22 cellular contexts compared by ENCODE assay signal in genomic region chr6:134342211-134342610, GRCh38. TPM values are rescaled to one million over a fixed set of nuclear protein-coding genes. Genes with fewer than 3 reads are reported as not detected.
DNase-seq lines count a peak whose midpoint lies in the region; ATAC-seq and TF ChIP-seq lines count a peak whose summit lies in the region.
"Had no signal": no experiment of that assay in that cellular context is flagged by ENCODE, and none has a peak within 500 bp of the region (broad histone marks: within the 10 kb centered on the region; RNA-seq: fewer than 3 reads in every experiment).

No MANE protein-coding gene starts in this region.

- CTCF ChIA-PET in RWPE1 (lab: Yijun Ruan, JAX), result no interaction called here

- POLR2A ChIA-PET in RWPE1 (lab: Yijun Ruan, JAX; ENCODE audit: low non-redundant PET), result no interaction called here

- intact Hi-C loops in body of pancreas (cut with DNase I), result no loop called here
- intact Hi-C loops in cardiac septum (cut with DNase I), result loop anchor here (2.0 to 10.0 kb wide), 4 partner anchors 143 to 483 kb away; no protein-coding TSS in a partner anchor
- intact Hi-C loops in aorta (cut with DNase I), result no loop called here

- no peak overlapping the region for H3K4me2 ChIP-seq in mesenchymal stem cell (ENCODE audit: low read length, poor library complexity, severe bottlenecking)
- H3K4me2 ChIP-seq: A549 had no signal

- H3K27ac ChIP-seq in body of pancreas, result peak overlapping the region in 1 of 4 donors; percentile 40
- H3K27ac ChIP-seq in mesenchymal stem cell (ENCODE audit: low read length, poor library complexity, severe bottlenecking), result no peak overlapping the region
- no peak overlapping the region for H3K27ac ChIP-seq in aorta (ENCODE audit: low read depth in 1 of 2, low read length in 2 of 2)
- no peak overlapping the region for H3K27ac ChIP-seq in RWPE1
- H3K27ac ChIP-seq: A549, Peyer's patch had no signal

- no peak overlapping the region for H2BK120ac ChIP-seq in mesenchymal stem cell (ENCODE audit: low read depth, low read length)

- H2AFZ ChIP-seq in mesenchymal stem cell (ENCODE audit: low read depth, low read length), result no peak overlapping the region

- DNase-seq in body of pancreas (peak in 1 of 4 donors; percentile 15), cardiac septum (ENCODE audit: low spot score) (peak; percentile 90), mesenchymal stem cell (no peak), aorta (peak in 1 of 2 donors; percentile 77), RWPE1 (ENCODE audit: low spot score) (no peak)
- DNase-seq in activated CD4-positive, CD25-positive, alpha-beta regulatory T cell (lab: John Stamatoyannopoulos, UW), result no peak
- DNase-seq: CD4-positive, alpha-beta memory T cell; DMS153; GDM1; HCEC 1CT; MM.1S; NCI-H1092 treated with DMSO at 0.1 percent for 48 hours; NCI-H146; NCI-H2029 treated with DMSO at 0.1 percent for 48 hours; NCI-H2171 treated with DMSO at 0.1 percent for 48 hours; NCI-H446 treated with DMSO at 0.1 percent for 48 hours; NCI-H748 treated with DMSO at 0.1 percent for 48 hours; NK-92 treated with Interleukin-12 subunit alpha and Interleukin-12 subunit beta, amount 100 ng/mL, for 24 hours; Peyer's patch; SHP77 had no signal

- H3K9me3 ChIP-seq in body of pancreas (no peaks in the 10 kb centered on the region), mesenchymal stem cell (ENCODE audit: control insufficient read depth, low read length) (no peaks in the 10 kb centered on the region), aorta (ENCODE audit: control insufficient read depth, low read length) (no peaks in the 10 kb centered on the region)
- H3K9me3 ChIP-seq: A549, Peyer's patch had no signal

- no peak overlapping the region for H3K23ac ChIP-seq in mesenchymal stem cell (ENCODE audit: low read length in 2 of 2)

- H3K79me1 ChIP-seq in mesenchymal stem cell (replicated peaks; ENCODE audit: low read length, poor library complexity, severe bottlenecking), result no peaks in the 10 kb centered on the region

- H3K4me3 ChIP-seq in body of pancreas, result no peak overlapping the region
- no peak overlapping the region for H3K4me3 ChIP-seq in mesenchymal stem cell (ENCODE audit: insufficient read depth in 1 of 2, low read depth in 1 of 2, low read length in 2 of 2)
- no peak overlapping the region for H3K4me3 ChIP-seq in aorta (ENCODE audit: low read length in 2 of 2)
- H3K4me3 ChIP-seq: A549, Peyer's patch had no signal

- H2BK12ac ChIP-seq in mesenchymal stem cell (ENCODE audit: low read length in 2 of 2), result no peak overlapping the region

- no peaks in the 10 kb centered on the region for H3K36me3 ChIP-seq in body of pancreas (replicated peaks in 1 of 2; ENCODE audit: insufficient read depth in 1 of 2, low read depth in 2 of 2)
- H3K36me3 ChIP-seq in mesenchymal stem cell (ENCODE audit: control insufficient read depth in 1 of 2, insufficient read depth in 2 of 2, low read depth in 1 of 2, low read length in 2 of 2), result no peaks in the 10 kb centered on the region
- H3K36me3 ChIP-seq in aorta (ENCODE audit: control insufficient read depth in 1 of 2, insufficient read depth in 2 of 2, low read length in 1 of 2), result no peaks in the 10 kb centered on the region
- H3K36me3 ChIP-seq: Peyer's patch had no signal

- no peak overlapping the region for H4K91ac ChIP-seq in mesenchymal stem cell (ENCODE audit: low read length)

- H3K27me3 ChIP-seq in body of pancreas (no peaks in the 10 kb centered on the region), mesenchymal stem cell (ENCODE audit: control insufficient read depth in 1 of 2, insufficient read depth in 1 of 2, low read length in 2 of 2) (no peaks in the 10 kb centered on the region), aorta (ENCODE audit: control insufficient read depth in 1 of 2, insufficient read depth in 2 of 2, low read length in 1 of 2) (no peaks in the 10 kb centered on the region)
- H3K27me3 ChIP-seq: Peyer's patch had no signal

- TF ChIP-seq CTCF in body of pancreas (IDR thresholded peaks at IDR 0.05), result no peak
- TF ChIP-seq CTCF in RWPE1 (conservative IDR thresholded peaks at IDR 0.05; ENCODE audit: low read depth), result no peak

- H3K4ac ChIP-seq in mesenchymal stem cell (ENCODE audit: low read depth in 1 of 2, low read length in 2 of 2), result no peak overlapping the region

- no peak for TF ChIP-seq POLR2A in body of pancreas (IDR thresholded peaks at IDR 0.05)

- no peaks in the 10 kb centered on the region for H3K4me1 ChIP-seq in body of pancreas
- no peaks in the 10 kb centered on the region for H3K4me1 ChIP-seq in mesenchymal stem cell (ENCODE audit: control insufficient read depth, insufficient read depth, low read depth, low read length)
- no peaks in the 10 kb centered on the region for H3K4me1 ChIP-seq in aorta (ENCODE audit: control insufficient read depth in 1 of 2, insufficient read depth in 2 of 2, low read length in 2 of 2)
- H3K4me1 ChIP-seq: A549, Peyer's patch had no signal

- ATAC-seq in body of pancreas (peak; percentile 49), aorta (ENCODE audit: low FRiP score) (peak; percentile 47), HG02610 (IDR thresholded peaks at IDR 0.05; ENCODE audit: unreplicated experiment) (no peak)
- ATAC-seq: A549 had no signal

- WGBS in body of pancreas, 2 donors, result 87 to 88% methylated on average over 6 of the region's 6 CpGs
- WGBS in mesenchymal stem cell, result 95% methylated on average over 5 of the region's 6 CpGs
- 76 to 80% methylated on average over 6 of the region's 6 CpGs for WGBS in aorta, 2 donors

- peak overlapping the region in 1 of 2 experiments; percentile 11 for H3K14ac ChIP-seq in mesenchymal stem cell (ENCODE audit: low read length in 2 of 2)

- no peak overlapping the region for H2AK5ac ChIP-seq in mesenchymal stem cell (ENCODE audit: low read length, severe bottlenecking)

- H2BK5ac ChIP-seq in mesenchymal stem cell (ENCODE audit: low read depth, low read length, poor library complexity, severe bottlenecking), result no peak overlapping the region

- H3K18ac ChIP-seq in mesenchymal stem cell (ENCODE audit: low read depth in 1 of 2, low read length in 2 of 2), result no peak overlapping the region

- no peak overlapping the region for H3K9ac ChIP-seq in mesenchymal stem cell (ENCODE audit: low read length)

- H4K8ac ChIP-seq in mesenchymal stem cell (ENCODE audit: low read length), result peak overlapping the region; percentile 2

- H2BK15ac ChIP-seq in mesenchymal stem cell (ENCODE audit: low read depth, poor library complexity, severe bottlenecking), result no peak overlapping the region

RNA-seq across cellular contexts. Expression of gene SGK1, which starts 24.3 kb away (rescaled TPM):
- total RNA-seq in body of pancreas, result 100 to 1,000 TPM in 1 of 2 donors, 10 to 100 TPM in 1; 51.1 to 238 TPM
- total RNA-seq in cardiac septum, result 79.2 TPM
- polyA plus RNA-seq in mesenchymal stem cell (2013, experiment 1 of 2), result 54.2 TPM
- 54.0 TPM for polyA plus RNA-seq in mesenchymal stem cell (2013, experiment 2 of 2)
- 100 to 1,000 TPM in 1 of 2 donors, 10 to 100 TPM in 1; 89.7 to 122 TPM for total RNA-seq in aorta
- polyA plus RNA-seq in aorta, result 100 to 1,000 TPM in 1 of 2 donors, 10 to 100 TPM in 1; 11.3 to 150 TPM
